In the genomic region with DNA sequence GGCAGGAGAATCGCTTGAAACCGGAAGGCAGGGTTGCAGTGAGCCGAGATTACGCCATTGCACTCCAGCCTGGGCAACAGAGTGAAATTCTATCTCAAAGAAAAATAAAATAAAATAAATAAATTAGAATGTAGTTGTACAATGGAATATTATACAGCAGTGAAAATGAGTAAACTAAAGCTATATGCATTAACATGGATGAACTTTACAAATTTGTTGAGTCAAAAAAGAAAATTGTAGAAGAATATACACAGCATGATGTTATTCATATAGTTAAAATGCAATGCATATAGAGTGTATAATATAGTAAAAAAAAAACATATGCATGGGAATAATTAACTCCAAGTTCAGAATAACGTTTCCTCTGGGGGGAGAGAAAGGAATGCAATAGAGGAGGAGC, we compare ENCODE assay signal across 3 cellular contexts.
TF ChIP-seq lines count a peak whose summit lies in the region.

No MANE protein-coding gene starts in this region.

TF ChIP-seq in HEK293, 187 proteins besides CTCF, POLR2A, EP300 and RAD21:
- TF ChIP-seq ZNF146 (tag by site-specific recombination; IDR thresholded peaks at IDR 0.05) (peak; percentile 66), ZNF791 (tag by site-specific recombination; IDR thresholded peaks at IDR 0.05) (no peak)
- TF ChIP-seq, protein P1, sequence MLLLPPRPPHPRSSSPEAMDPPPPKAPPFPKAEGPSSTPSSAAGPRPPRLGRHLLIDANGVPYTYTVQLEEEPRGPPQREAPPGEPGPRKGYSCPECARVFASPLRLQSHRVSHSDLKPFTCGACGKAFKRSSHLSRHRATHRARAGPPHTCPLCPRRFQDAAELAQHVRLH (tag by site-specific recombination; IDR thresholded peaks at IDR 0.05): peak; percentile 51; the same call in 1 of the 2 replicates

TF ChIP-seq in K562, 482 proteins besides CTCF, POLR2A, EP300 and RAD21:
- TF ChIP-seq ZNF586 (CRISPR knock-in tag; conservative IDR thresholded peaks at IDR 0.05) (no peak), ZNF146 (CRISPR knock-in tag; IDR thresholded peaks at IDR 0.05; ENCODE audit: unreplicated experiment) (peak; percentile 83), BCOR (IDR thresholded peaks at IDR 0.05) (peak; percentile 42; the same call in 1 of the 2 replicates), RBM25 (IDR thresholded peaks at IDR 0.05; ENCODE audit: low read depth, low read length, severe bottlenecking) (peak; percentile 65)

TF ChIP-seq in HEK293T, 16 proteins besides CTCF, POLR2A, EP300 and RAD21:
- TF ChIP-seq SUZ12 (IDR thresholded peaks at IDR 0.05) (no peak), L3MBTL2 (conservative IDR thresholded peaks at IDR 0.05) (no peak), FOXK2 (IDR thresholded peaks at IDR 0.05) (no peak), ARNT (IDR thresholded peaks at IDR 0.05) (no peak), FOXA1 (IDR thresholded peaks at IDR 0.05) (no peak), ELF4 (IDR thresholded peaks at IDR 0.05) (no peak), LEF1 (IDR thresholded peaks at IDR 0.05; ENCODE audit: borderline replicate concordance) (no peak), TARDBP (IDR thresholded peaks at IDR 0.05) (no peak), HDGF (IDR thresholded peaks at IDR 0.05; ENCODE audit: borderline replicate concordance) (no peak), SP1 (IDR thresholded peaks at IDR 0.05) (no peak), NFRKB (IDR thresholded peaks at IDR 0.05) (no peak), CTBP1 (IDR thresholded peaks at IDR 0.05; ENCODE audit: borderline replicate concordance) (no peak), FOXM1 (IDR thresholded peaks at IDR 0.05; ENCODE audit: borderline replicate concordance) (no peak), BHLHE40 (IDR thresholded peaks at IDR 0.05; ENCODE audit: borderline replicate concordance) (no peak)
- TF ChIP-seq, protein P2, sequence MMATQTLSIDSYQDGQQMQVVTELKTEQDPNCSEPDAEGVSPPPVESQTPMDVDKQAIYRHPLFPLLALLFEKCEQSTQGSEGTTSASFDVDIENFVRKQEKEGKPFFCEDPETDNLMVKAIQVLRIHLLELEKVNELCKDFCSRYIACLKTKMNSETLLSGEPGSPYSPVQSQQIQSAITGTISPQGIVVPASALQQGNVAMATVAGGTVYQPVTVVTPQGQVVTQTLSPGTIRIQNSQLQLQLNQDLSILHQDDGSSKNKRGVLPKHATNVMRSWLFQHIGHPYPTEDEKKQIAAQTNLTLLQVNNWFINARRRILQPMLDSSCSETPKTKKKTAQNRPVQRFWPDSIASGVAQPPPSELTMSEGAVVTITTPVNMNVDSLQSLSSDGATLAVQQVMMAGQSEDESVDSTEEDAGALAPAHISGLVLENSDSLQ (IDR thresholded peaks at IDR 0.05): no peak
TF ChIP-seq in HEK293T: peak in this region for 0.
